Comparison of ENCODE assay signal across 12 cellular contexts in the genomic region with DNA sequence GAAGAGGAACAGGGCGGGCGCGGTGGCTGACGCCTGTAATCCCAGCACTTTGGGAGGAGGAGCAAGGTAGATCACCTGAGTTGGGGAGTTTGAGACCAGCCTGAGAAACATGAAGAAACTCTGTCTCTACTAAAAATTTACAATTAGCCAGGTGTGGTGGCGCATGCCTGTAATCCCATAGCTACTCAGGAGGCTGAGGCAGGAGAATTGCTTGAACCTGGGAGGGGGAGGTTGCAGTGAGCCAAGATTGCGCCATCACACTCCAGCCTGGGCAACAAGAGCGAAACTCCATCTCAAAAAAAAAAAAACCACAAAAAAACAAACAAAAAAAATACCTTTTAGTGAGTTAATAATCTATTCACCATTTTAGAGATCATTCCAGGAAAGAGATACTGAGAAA. TPM values are rescaled to one million over a fixed set of nuclear protein-coding genes. Genes with fewer than 3 reads are reported as not detected.
"Had no signal": no experiment of that assay in that cellular context is flagged by ENCODE, and none has a peak within 500 bp of the region (broad histone marks: within the 10 kb centered on the region; RNA-seq: fewer than 3 reads in every experiment).

No MANE protein-coding gene starts in this region.

RNA-seq across cellular contexts. Expression of gene OR10G3, which starts 35.3 kb away (rescaled TPM):
- total RNA-seq: activated CD4-positive, alpha-beta memory T cell treated with anti-CD3 and anti-CD28 coated beads, Interleukin-2, amount 10 ng/mL, durations not matched to agents 7 days and 5 days; activated CD4-positive, alpha-beta T cell treated with anti-CD3 and anti-CD28 coated beads for 36 hours; activated CD4-positive, alpha-beta T cell treated with anti-CD3 and anti-CD28 coated beads, Interleukin-2, amount 10 ng/mL, durations not matched to agents 7 days and 5 days; activated CD8-positive, alpha-beta memory T cell treated with anti-CD3 and anti-CD28 coated beads, Interleukin-2, amount 10 ng/mL, durations not matched to agents 7 days and 5 days; activated CD8-positive, alpha-beta T cell treated with anti-CD3 and anti-CD28 coated beads, Interleukin-2, amount 10 ng/mL, durations not matched to agents 7 days and 5 days; activated naive CD8-positive, alpha-beta T cell treated with anti-CD3 and anti-CD28 coated beads, Interleukin-2, amount 10 ng/mL, durations not matched to agents 7 days and 5 days; activated T-helper 2 cell treated with anti-CD3 and anti-CD28 coated beads, Interferon-gamma antibody, Interleukin-2, Interleukin-4, amounts not matched to agents 10 μg/mL and 5 μg/mL and 100 μg/mL, durations not matched to agents 14 hours and 24 hours and 36 hours; ascending aorta; bronchial epithelial cell; cardiac muscle cell; chondrocyte; WTC11 had no signal
- polyA plus RNA-seq: cardiac muscle cell had no signal
